ENCODE assay signal across 7 cellular contexts in genomic region chr15:73703601-73704000, GRCh38. TPM values are rescaled to one million over a fixed set of nuclear protein-coding genes. Genes with fewer than 3 reads are reported as not detected.
"Had no signal": no experiment of that assay in that cellular context is flagged by ENCODE, and none has a peak within 500 bp of the region (broad histone marks: within the 10 kb centered on the region; RNA-seq: fewer than 3 reads in every experiment).

No MANE protein-coding gene starts in this region.

RNA-seq across cellular contexts. Expression of gene INSYN1, which starts 49.5 kb away (rescaled TPM):
- total RNA-seq: activated CD4-positive, alpha-beta memory T cell treated with anti-CD3 and anti-CD28 coated beads for 36 hours; activated CD4-positive, alpha-beta T cell treated with anti-CD3 and anti-CD28 coated beads for 36 hours; activated CD4-positive, alpha-beta T cell treated with anti-CD3 and anti-CD28 coated beads, Interleukin-2, amount 10 ng/mL, durations not matched to agents 24 days and 14 days; activated naive CD4-positive, alpha-beta T cell treated with anti-CD3 and anti-CD28 coated beads, Interleukin-2, amount 50 U/mL, for 72 hours; activated naive CD8-positive, alpha-beta T cell treated with anti-CD3 and anti-CD28 coated beads, Interleukin-2, amount 10 ng/mL, durations not matched to agents 7 days and 5 days; activated T-cell treated with anti-CD3 and anti-CD28 coated beads, Interleukin-2, amount 50 U/mL, for 72 hours; T-helper 2 cell treated with Interferon-gamma antibody and Interleukin-4, amounts not matched to agents 100 ng/mL and 5 ng/mL, for 36 hours had no signal
